In genomic region chr3:16406175-16406574, GRCh38 we compare ENCODE assay signal across 15 cellular contexts.
DNase-seq lines count a peak whose midpoint lies in the region; ATAC-seq and TF ChIP-seq lines count a peak whose summit lies in the region.
"Had no signal": no experiment of that assay in that cellular context is flagged by ENCODE, and none has a peak within 500 bp of the region (broad histone marks: within the 10 kb centered on the region; RNA-seq: fewer than 3 reads in every experiment).

No MANE protein-coding gene starts in this region.

- DNase-seq in G401 (ENCODE audit: low spot score) (peak; percentile 12), NCI-H146 (lab: John Stamatoyannopoulos, UW) (peak; percentile 64), cerebellar cortex (ENCODE audit: low spot score) (peak; percentile 17), OCI-M2 (lab: John Stamatoyannopoulos, UW; ENCODE audit: unreplicated experiment) (no peak), NCI-H1694 treated with DMSO at 0.1 percent for 48 hours (lab: John Stamatoyannopoulos, UW) (no peak)
- DNase-seq: BE2C; CD4-positive, alpha-beta memory T cell; DMS79 treated with DMSO at 0.1 percent for 48 hours; GF-D8; H9; NCI-H1694; NCI-H2171; NCI-H524 had no signal

- H3K27me3 ChIP-seq in DOHH2 (ENCODE audit: control insufficient read depth, low read length), result no peaks in the 10 kb centered on the region
- H3K27me3 ChIP-seq: BE2C had no signal

- H3K4me3 ChIP-seq in DOHH2 (ENCODE audit: low read length), result no peak overlapping the region

- H4K20me1 ChIP-seq in DOHH2 (ENCODE audit: control insufficient read depth, insufficient read depth, low read depth, low read length), result peaks cover 16% of the 10 kb centered on the region; the same call in 1 of the 2 replicates

- H3K36me3 ChIP-seq in DOHH2 (ENCODE audit: control insufficient read depth, low read length), result peaks cover 87% of the 10 kb centered on the region
- H3K36me3 ChIP-seq: BE2C had no signal

- ATAC-seq in GM19455 (IDR thresholded peaks at IDR 0.05; ENCODE audit: unreplicated experiment), result no peak

- H3K9me3 ChIP-seq in DOHH2 (ENCODE audit: control insufficient read depth, insufficient read depth, low read length), result no peaks in the 10 kb centered on the region
- H3K9me3 ChIP-seq: BE2C had no signal

- H3K4me2 ChIP-seq in DOHH2 (ENCODE audit: low read length), result no peak overlapping the region

- peaks cover 26% of the 10 kb centered on the region for H3F3A ChIP-seq in DOHH2 (ENCODE audit: control insufficient read depth, insufficient read depth)

- no peaks in the 10 kb centered on the region for H3K9me2 ChIP-seq in DOHH2 (replicated peaks; ENCODE audit: control insufficient read depth, low read length)

- H3K4me1 ChIP-seq in DOHH2 (ENCODE audit: control insufficient read depth, low read length), result peaks cover 81% of the 10 kb centered on the region
- H3K4me1 ChIP-seq: BE2C had no signal

- no peak for TF ChIP-seq CTCF in DOHH2 (IDR thresholded peaks at IDR 0.05; ENCODE audit: low read depth, low read length, poor library complexity, severe bottlenecking)

- peak overlapping the region; percentile 47; the same call in 1 of the 2 replicates for H3K27ac ChIP-seq in DOHH2 (ENCODE audit: low read depth, low read length)

- in situ Hi-C loops in G401 (cut with HindIII; ENCODE audit: low sequenced_read_pairs), result no loop called here

- peaks cover 88% of the 10 kb centered on the region for H3K79me2 ChIP-seq in DOHH2 (ENCODE audit: control insufficient read depth, low read length)

Comparison
In these comparisons a context has a peak if more than half of its experiments do, and no peak if none do; other contexts are left out.
1. DNase-seq: peak in G401 (single experiment), NCI-H146 (single experiment) and cerebellar cortex (single experiment); none in OCI-M2 (single experiment) and NCI-H1694 treated with DMSO at 0.1 percent for 48 hours (single experiment).